12 cellular contexts compared by ENCODE assay signal in the genomic region with DNA sequence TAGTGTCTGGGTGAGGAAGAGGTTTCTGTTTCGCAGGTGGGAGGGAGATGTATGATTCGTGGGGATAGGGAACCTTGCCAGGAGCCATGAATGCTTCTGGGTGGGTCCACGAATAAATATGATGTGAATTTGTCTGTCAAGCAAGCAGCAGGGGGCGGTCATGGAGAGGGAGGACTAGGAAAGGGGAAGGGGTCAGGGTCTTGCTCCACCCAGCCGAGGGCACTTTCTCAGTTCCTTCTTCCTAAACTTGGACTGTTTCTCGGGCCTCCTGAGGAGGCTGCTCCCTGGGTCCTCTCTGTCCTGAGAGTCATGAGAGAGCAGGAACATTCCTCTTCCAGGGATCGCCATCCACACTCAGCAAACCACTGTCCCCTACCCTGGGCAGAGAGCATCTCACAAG.
DNase-seq lines count a peak whose midpoint lies in the region; ATAC-seq and TF ChIP-seq lines count a peak whose summit lies in the region.
"Had no signal": no experiment of that assay in that cellular context is flagged by ENCODE, and none has a peak within 500 bp of the region (broad histone marks: within the 10 kb centered on the region; RNA-seq: fewer than 3 reads in every experiment).

No MANE protein-coding gene starts in this region.

- DNase-seq in CD8-positive, alpha-beta T cell = no peak
- no peak for DNase-seq in naive thymus-derived CD8-positive, alpha-beta T cell
- DNase-seq in retina = no peak
- DNase-seq in erythroblast (lab: John Stamatoyannopoulos, UW) = no peak
- DNase-seq: colonic mucosa; foreskin fibroblast; NCI-H1436 treated with DMSO at 0.1 percent for 48 hours; NK-92 treated with Interleukin-12 subunit alpha and Interleukin-12 subunit beta, amount 100 ng/mL, for 24 hours had no signal

- peak overlapping the region; percentile 82 for H3K27ac Mint-ChIP-seq in CD8-positive, alpha-beta T cell
- peak overlapping the region; percentile 18 to 76 (median 36) for H3K27ac Mint-ChIP-seq in IgD-negative memory B cell
- H3K27ac Mint-ChIP-seq in activated naive CD8-positive, alpha-beta T cell = peak overlapping the region; percentile 83
- peak overlapping the region; percentile 71 to 94 (median 89) for H3K27ac Mint-ChIP-seq in naive thymus-derived CD8-positive, alpha-beta T cell

- POLR2A ChIA-PET in CD8-positive, alpha-beta T cell (lab: Charles Lee) = no interaction called here
- POLR2A ChIA-PET in naive thymus-derived CD8-positive, alpha-beta T cell (lab: Charles Lee) = interaction anchor here (1.2 to 1.5 kb wide), 2 partner anchors 16 to 24 kb away, joined by 3 to 12 read pairs; no protein-coding TSS in a partner anchor

- H3K4me1 ChIP-seq in CD8-positive, alpha-beta T cell (ENCODE audit: insufficient read depth, low read length) = peaks cover 52% of the 10 kb centered on the region
- H3K4me1 ChIP-seq: colonic mucosa had no signal

- no peaks in the 10 kb centered on the region for H3K27me3 ChIP-seq in CD8-positive, alpha-beta T cell (ENCODE audit: insufficient read depth, low read length)
- H3K27me3 ChIP-seq: colonic mucosa had no signal

- TF ChIP-seq POLR2A in erythroblast (IDR thresholded peaks at IDR 0.05; ENCODE audit: low read length) = no peak

- peak overlapping the region; percentile 2 for H3K27ac ChIP-seq in CD8-positive, alpha-beta T cell (ENCODE audit: low read depth, low read length)
- H3K27ac ChIP-seq: colonic mucosa had no signal

- peaks cover 61% of the 10 kb centered on the region for H3K36me3 ChIP-seq in CD8-positive, alpha-beta T cell (ENCODE audit: insufficient read depth, low read length)
- H3K36me3 ChIP-seq: colonic mucosa had no signal

- peaks cover 58% of the 10 kb centered on the region for H3K4me1 Mint-ChIP-seq in CD8-positive, alpha-beta T cell (ENCODE audit: low read depth)
- H3K4me1 Mint-ChIP-seq in IgD-negative memory B cell = peaks cover 24 to 30% (median 29%) of the 10 kb centered on the region in 3 donors
- peaks cover 67% of the 10 kb centered on the region for H3K4me1 Mint-ChIP-seq in activated naive CD8-positive, alpha-beta T cell (ENCODE audit: low read depth)
- peaks cover 28 to 74% (median 59%) of the 10 kb centered on the region in 4 donors for H3K4me1 Mint-ChIP-seq in naive thymus-derived CD8-positive, alpha-beta T cell

- no peak for ATAC-seq in CD8-positive, alpha-beta T cell
- no peak for ATAC-seq in naive thymus-derived CD8-positive, alpha-beta T cell
- no peak for ATAC-seq in HG02884 (IDR thresholded peaks at IDR 0.05; ENCODE audit: unreplicated experiment)
- ATAC-seq in HG03521 (IDR thresholded peaks at IDR 0.05; ENCODE audit: unreplicated experiment) = no peak

- CTCF ChIA-PET in CD8-positive, alpha-beta T cell (lab: Charles Lee) = interaction anchor here (1.8 kb wide), 1 partner anchor 62 kb away, joined by 6 read pairs; no protein-coding TSS in a partner anchor

- H3K36me3 Mint-ChIP-seq in CD8-positive, alpha-beta T cell = peaks cover 87% of the 10 kb centered on the region
- H3K36me3 Mint-ChIP-seq in IgD-negative memory B cell = peaks cover 17% of the 10 kb centered on the region
- peaks cover 12% of the 10 kb centered on the region for H3K36me3 Mint-ChIP-seq in activated naive CD8-positive, alpha-beta T cell
- peaks cover 0 to 94% (median 28%) of the 10 kb centered on the region in 3 donors for H3K36me3 Mint-ChIP-seq in naive thymus-derived CD8-positive, alpha-beta T cell

- intact Hi-C loops in CD8-positive, alpha-beta T cell (cut with DNase I, micrococcal nuclease) = no loop called here

- H3K27me3 Mint-ChIP-seq in CD8-positive, alpha-beta T cell (ENCODE audit: low read depth) = no peaks in the 10 kb centered on the region
- H3K27me3 Mint-ChIP-seq in IgD-negative memory B cell = no peaks in the 10 kb centered on the region
- H3K27me3 Mint-ChIP-seq in activated naive CD8-positive, alpha-beta T cell = no peaks in the 10 kb centered on the region
- H3K27me3 Mint-ChIP-seq in naive thymus-derived CD8-positive, alpha-beta T cell = no peaks in the 10 kb centered on the region

- H3K4me3 Mint-ChIP-seq in CD8-positive, alpha-beta T cell = peak overlapping the region; percentile 1
- H3K4me3 Mint-ChIP-seq in IgD-negative memory B cell = peak overlapping the region; percentile 18 to 85 (median 67)
- peak overlapping the region; percentile 48 for H3K4me3 Mint-ChIP-seq in activated naive CD8-positive, alpha-beta T cell
- peak overlapping the region in 9 of 10 donors; percentile 6 to 69 (median 35) for H3K4me3 Mint-ChIP-seq in naive thymus-derived CD8-positive, alpha-beta T cell

- no peak overlapping the region for H3K4me3 ChIP-seq in CD8-positive, alpha-beta T cell (ENCODE audit: low read depth, low read length)
- H3K4me3 ChIP-seq: colonic mucosa had no signal

- no peaks in the 10 kb centered on the region for H3K9me3 Mint-ChIP-seq in CD8-positive, alpha-beta T cell
- H3K9me3 Mint-ChIP-seq in IgD-negative memory B cell = no peaks in the 10 kb centered on the region
- no peaks in the 10 kb centered on the region for H3K9me3 Mint-ChIP-seq in activated naive CD8-positive, alpha-beta T cell (ENCODE audit: low read depth)
- no peaks in the 10 kb centered on the region for H3K9me3 Mint-ChIP-seq in naive thymus-derived CD8-positive, alpha-beta T cell

- TF ChIP-seq CTCF in CD8-positive, alpha-beta T cell (IDR thresholded peaks at IDR 0.05) = no peak

- no peaks in the 10 kb centered on the region for H3K9me3 ChIP-seq in CD8-positive, alpha-beta T cell (ENCODE audit: low read length)
- H3K9me3 ChIP-seq: colonic mucosa had no signal

Comparison
In these comparisons a context has a peak if more than half of its experiments do, and no peak if none do; other contexts are left out.
1. H3K27ac Mint-ChIP-seq: peak in every context shown above with its lines; median percentile 89 in naive thymus-derived CD8-positive, alpha-beta T cell; 83 in activated naive CD8-positive, alpha-beta T cell; 82 in CD8-positive, alpha-beta T cell; 36 in IgD-negative memory B cell.
2. H3K4me3 Mint-ChIP-seq: peak in every context shown above with its lines; median percentile 67 in IgD-negative memory B cell; 48 in activated naive CD8-positive, alpha-beta T cell; 35 in naive thymus-derived CD8-positive, alpha-beta T cell; 1 in CD8-positive, alpha-beta T cell.